ENCODE assay signal across 26 cellular contexts in genomic region chr1:164777518-164777917, GRCh38.
"Had no signal": no experiment of that assay in that cellular context is flagged by ENCODE, and none has a peak within 500 bp of the region (broad histone marks: within the 10 kb centered on the region; RNA-seq: fewer than 3 reads in every experiment).

No MANE protein-coding gene starts in this region.

- H3K27ac Mint-ChIP-seq: activated CD4-positive, alpha-beta T cell treated with anti-CD3 and anti-CD28 coated beads for 36 hours; activated CD8-positive, alpha-beta memory T cell treated with anti-CD3 and anti-CD28 coated beads, Interleukin-2, amount 10 ng/mL, durations not matched to agents 7 days and 5 days; activated CD8-positive, alpha-beta T cell treated with anti-CD3 and anti-CD28 coated beads, Interleukin-2, amount 10 ng/mL, durations not matched to agents 7 days and 5 days; activated naive CD4-positive, alpha-beta T cell treated with anti-CD3 and anti-CD28 coated beads, Interleukin-2, amount 50 U/mL, for 72 hours; activated T-helper 2 cell treated with anti-CD3 and anti-CD28 coated beads, Interferon-gamma antibody, Interleukin-2, Interleukin-4, amounts not matched to agents 10 μg/mL and 5 μg/mL and 100 μg/mL, durations not matched to agents 14 hours and 24 hours and 36 hours; dendritic cell treated with granulocyte-macrophage colony-stimulating factor and Interleukin-4, amounts not matched to agents 40 ng/mL and 50 ng/mL, for 4 days; stimulated activated memory B cell treated with anti-CD40 and anti-IgM and Interleukin-4, amounts not matched to agents 10 μg/mL and 1 μg/mL and 100 μg/mL, for 72 hours; stimulated activated naive CD8-positive, alpha-beta T cell treated with anti-CD3 and anti-CD28 coated beads, Interleukin-15, amount 100 ng/mL, for 72 hours had no signal

- H3K4me3 Mint-ChIP-seq: activated CD4-positive, alpha-beta T cell treated with anti-CD3 and anti-CD28 coated beads for 36 hours; activated CD8-positive, alpha-beta memory T cell treated with anti-CD3 and anti-CD28 coated beads, Interleukin-2, amount 10 ng/mL, durations not matched to agents 7 days and 5 days; activated CD8-positive, alpha-beta T cell treated with anti-CD3 and anti-CD28 coated beads, Interleukin-2, amount 10 ng/mL, durations not matched to agents 7 days and 5 days; central memory CD8-positive, alpha-beta T cell; dendritic cell treated with granulocyte-macrophage colony-stimulating factor and Interleukin-4, amounts not matched to agents 40 ng/mL and 50 ng/mL, for 4 days; stimulated activated memory B cell treated with anti-CD40 and anti-IgM and Interleukin-4, amounts not matched to agents 10 μg/mL and 1 μg/mL and 100 μg/mL, for 72 hours; stimulated activated naive CD8-positive, alpha-beta T cell treated with anti-CD3 and anti-CD28 coated beads, Interleukin-15, amount 100 ng/mL, for 72 hours had no signal

- H3K27ac ChIP-seq: esophagus squamous epithelium, left lung, right atrium auricular region, upper lobe of right lung had no signal

- H3K27me3 ChIP-seq: esophagus squamous epithelium, left lung, right atrium auricular region, upper lobe of right lung had no signal

- H3K4me1 Mint-ChIP-seq: activated CD4-positive, alpha-beta T cell treated with anti-CD3 and anti-CD28 coated beads for 36 hours; central memory CD8-positive, alpha-beta T cell; stimulated activated memory B cell treated with anti-CD40 and anti-IgM and Interleukin-4, amounts not matched to agents 10 μg/mL and 1 μg/mL and 100 μg/mL, for 72 hours; stimulated activated naive CD8-positive, alpha-beta T cell treated with anti-CD3 and anti-CD28 coated beads, Interleukin-15, amount 100 ng/mL, for 72 hours had no signal

- DNase-seq: activated CD4-positive, alpha-beta T cell treated with anti-CD3 and anti-CD28 coated beads for 36 hours; activated CD4-positive, CD25-positive, alpha-beta regulatory T cell; activated CD8-positive, alpha-beta memory T cell treated with anti-CD3 and anti-CD28 coated beads, Interleukin-2, amount 10 ng/mL, durations not matched to agents 7 days and 5 days; activated CD8-positive, alpha-beta T cell treated with anti-CD3 and anti-CD28 coated beads, Interleukin-2, amount 10 ng/mL, durations not matched to agents 7 days and 5 days; activated T-cell treated with anti-CD3 and anti-CD28 coated beads, Interleukin-2, amount 50 U/mL, for 48 hours; effector CD4-positive, alpha-beta T cell; esophagus squamous epithelium; foreskin melanocyte; glutamatergic neuron; left lung; stimulated activated CD4-positive, alpha-beta T cell treated with anti-CD3 and anti-CD28 coated beads, Interleukin-1b, Interleukin-23, amount 100 ng/mL, for 48 hours; stimulated activated CD4-positive, alpha-beta T cell treated with anti-CD3 and anti-CD28 coated beads, Interleukin-4, amount 100 ng/mL, for 4 hours; stimulated activated CD8-positive, alpha-beta memory T cell treated with anti-CD3 and anti-CD28 coated beads, Interleukin-4, amount 100 ng/mL, for 48 hours; stimulated activated naive CD8-positive, alpha-beta T cell treated with anti-CD3 and anti-CD28 coated beads, Interleukin-15, amount 100 ng/mL, for 72 hours; substantia nigra; upper lobe of right lung had no signal

- H3K4me2 ChIP-seq: smooth muscle cell had no signal

- ATAC-seq: activated CD4-positive, alpha-beta T cell treated with anti-CD3 and anti-CD28 coated beads for 36 hours; activated CD8-positive, alpha-beta memory T cell treated with anti-CD3 and anti-CD28 coated beads, Interleukin-2, amount 10 ng/mL, durations not matched to agents 7 days and 5 days; activated CD8-positive, alpha-beta T cell treated with anti-CD3 and anti-CD28 coated beads, Interleukin-2, amount 10 ng/mL, durations not matched to agents 7 days and 5 days; activated naive CD4-positive, alpha-beta T cell treated with anti-CD3 and anti-CD28 coated beads, Interleukin-2, amount 50 U/mL, for 72 hours; left lung; stimulated activated memory B cell treated with anti-CD40 and anti-IgM and Interleukin-4, amounts not matched to agents 10 μg/mL and 1 μg/mL and 100 μg/mL, for 72 hours; stimulated activated naive CD8-positive, alpha-beta T cell treated with anti-CD3 and anti-CD28 coated beads, Interleukin-15, amount 100 ng/mL, for 72 hours; upper lobe of right lung had no signal

- H3K9me3 ChIP-seq: esophagus squamous epithelium, left lung, right atrium auricular region, upper lobe of right lung had no signal

- H3K36me3 ChIP-seq: esophagus squamous epithelium, left lung, right atrium auricular region, upper lobe of right lung had no signal

- H3K4me3 ChIP-seq: esophagus squamous epithelium, left lung, lung, right atrium auricular region, smooth muscle cell, upper lobe of right lung had no signal

- FAIRE-seq: bronchial epithelial cell, islet of Langerhans had no signal

- H3K36me3 Mint-ChIP-seq: activated CD8-positive, alpha-beta memory T cell treated with anti-CD3 and anti-CD28 coated beads, Interleukin-2, amount 10 ng/mL, durations not matched to agents 7 days and 5 days; activated naive CD4-positive, alpha-beta T cell treated with anti-CD3 and anti-CD28 coated beads, Interleukin-2, amount 50 U/mL, for 72 hours; stimulated activated memory B cell treated with anti-CD40 and anti-IgM and Interleukin-4, amounts not matched to agents 10 μg/mL and 1 μg/mL and 100 μg/mL, for 72 hours had no signal

- H3K9me3 Mint-ChIP-seq: activated naive CD4-positive, alpha-beta T cell treated with anti-CD3 and anti-CD28 coated beads, Interleukin-2, amount 50 U/mL, for 72 hours; activated T-helper 2 cell treated with anti-CD3 and anti-CD28 coated beads, Interferon-gamma antibody, Interleukin-2, Interleukin-4, amounts not matched to agents 10 μg/mL and 5 μg/mL and 100 μg/mL, durations not matched to agents 14 hours and 24 hours and 36 hours; central memory CD8-positive, alpha-beta T cell; dendritic cell treated with granulocyte-macrophage colony-stimulating factor and Interleukin-4, amounts not matched to agents 40 ng/mL and 50 ng/mL, for 4 days; stimulated activated memory B cell treated with anti-CD40 and anti-IgM and Interleukin-4, amounts not matched to agents 10 μg/mL and 1 μg/mL and 100 μg/mL, for 72 hours had no signal

- H3K27me3 Mint-ChIP-seq: activated CD8-positive, alpha-beta memory T cell treated with anti-CD3 and anti-CD28 coated beads, Interleukin-2, amount 10 ng/mL, durations not matched to agents 7 days and 5 days; central memory CD8-positive, alpha-beta T cell; stimulated activated memory B cell treated with anti-CD40 and anti-IgM and Interleukin-4, amounts not matched to agents 10 μg/mL and 1 μg/mL and 100 μg/mL, for 72 hours; stimulated activated naive CD8-positive, alpha-beta T cell treated with anti-CD3 and anti-CD28 coated beads, Interleukin-15, amount 100 ng/mL, for 72 hours had no signal
